In the genomic region with DNA sequence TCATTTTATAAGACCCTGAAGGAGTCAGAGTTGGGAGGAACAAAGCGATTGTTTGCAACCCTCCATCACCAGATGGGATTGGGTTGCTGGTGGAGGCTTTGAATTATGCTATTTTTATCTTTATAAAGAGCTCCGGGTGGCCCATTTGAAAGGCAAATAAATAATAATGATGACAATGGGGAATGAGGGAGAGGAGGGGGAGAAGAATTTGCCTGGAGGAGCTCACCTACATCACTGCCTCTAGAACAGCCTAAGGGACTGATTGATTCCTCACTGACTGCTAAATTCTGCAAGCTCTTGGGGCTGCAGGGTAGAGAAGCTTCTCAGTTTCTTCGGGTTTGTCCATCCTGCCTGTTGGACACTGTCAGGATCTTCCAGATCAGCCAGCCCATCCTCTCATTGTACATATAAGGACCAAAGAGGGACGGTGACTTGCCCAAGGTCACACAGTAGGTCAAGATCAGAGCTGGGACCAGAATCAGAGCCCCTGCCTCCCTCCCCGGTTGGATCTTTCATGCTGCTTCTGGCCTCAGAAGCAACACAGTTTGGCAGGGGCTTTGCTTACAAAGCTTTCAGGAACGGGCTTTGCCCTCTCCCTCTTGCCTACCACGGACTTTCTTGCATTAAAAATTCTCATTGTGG, we compare ENCODE assay signal across 25 cellular contexts.
DNase-seq lines count a peak whose midpoint lies in the region; ATAC-seq, FAIRE-seq and TF ChIP-seq lines count a peak whose summit lies in the region.
"Had no signal": no experiment of that assay in that cellular context is flagged by ENCODE, and none has a peak within 500 bp of the region (broad histone marks: within the 10 kb centered on the region; RNA-seq: fewer than 3 reads in every experiment).

No MANE protein-coding gene starts in this region.

- peak; percentile 69 for DNase-seq in H7
- DNase-seq in NCI-H1436 treated with DMSO at 0.1 percent for 48 hours (lab: John Stamatoyannopoulos, UW) = peak; percentile 70
- peak; percentile 95 for DNase-seq in NCI-H69 (lab: John Stamatoyannopoulos, UW)
- peak; percentile 6 for DNase-seq in kidney
- no peak for DNase-seq in NCI-H82 (lab: John Stamatoyannopoulos, UW)
- DNase-seq in SW 1271 (lab: John Stamatoyannopoulos, UW) = no peak
- no peak for DNase-seq in cerebellar nuclear complex (lab: John Stamatoyannopoulos, UW)
- DNase-seq: activated CD8-positive, alpha-beta T cell treated with anti-CD3 and anti-CD28 coated beads, Interleukin-2, amount 10 ng/mL, durations not matched to agents 7 days and 5 days; activated naive CD4-positive, alpha-beta T cell; activated T-cell treated with anti-CD3 and anti-CD28 coated beads, Interleukin-2, amount 50 U/mL, for 24 hours; amniotic stem cell; Caco-2; heart left ventricle; IMR-90; MG63; stimulated activated naive B cell treated with anti-CD40 and anti-IgM and Interleukin-4, amounts not matched to agents 10 μg/mL and 1 μg/mL and 100 μg/mL, for 72 hours; T-helper 9 cell; testis had no signal

- no peak overlapping the region for H3K9ac ChIP-seq in kidney (ENCODE audit: low read length in 2 of 2)
- H3K9ac ChIP-seq: parathyroid adenoma had no signal

- no peak for FAIRE-seq in kidney (lab: Jason Lieb, UNC)
- FAIRE-seq: A549 had no signal

- no peaks in the 10 kb centered on the region for H3K36me3 ChIP-seq in H7 (replicated peaks; ENCODE audit: control insufficient read depth, insufficient read depth, low read length)
- no peaks in the 10 kb centered on the region for H3K36me3 ChIP-seq in kidney (ENCODE audit: control insufficient read depth in 1 of 2, insufficient read depth in 2 of 2, low read length in 2 of 2)
- H3K36me3 ChIP-seq: HAP-1, heart left ventricle, MG63 had no signal

- intact Hi-C loops in kidney (cut with DNase I) = no loop called here

- H3K4me3 ChIP-seq in H7 (ENCODE audit: insufficient read depth, low read depth, low read length) (no peak overlapping the region), kidney (ENCODE audit: low read length in 2 of 2) (no peak overlapping the region)
- H3K4me3 ChIP-seq: A549, HAP-1, heart left ventricle, MG63, testis had no signal

- no peak for ATAC-seq in HG03378 (IDR thresholded peaks at IDR 0.05; ENCODE audit: unreplicated experiment)
- ATAC-seq: A549; activated CD4-positive, CD25-positive, alpha-beta regulatory T cell treated with anti-CD3 and anti-CD28 coated beads, Interleukin-2, amount 50 U/mL, for 24 hours; activated CD8-positive, alpha-beta T cell treated with anti-CD3 and anti-CD28 coated beads, Interleukin-2, amount 10 ng/mL, durations not matched to agents 7 days and 5 days; heart left ventricle; SK-N-SH treated with all-trans-retinoic acid at 6 μM for 48 hours; stimulated activated naive B cell treated with anti-CD40 and anti-IgM and Interleukin-4, amounts not matched to agents 10 μg/mL and 1 μg/mL and 100 μg/mL, for 72 hours had no signal

- no peak overlapping the region for H3K27ac ChIP-seq in kidney (ENCODE audit: low read depth in 2 of 2, low read length in 2 of 2)
- H3K27ac ChIP-seq: A549, heart left ventricle, parathyroid adenoma, RWPE1, testis had no signal

- H3K27me3 ChIP-seq in H7 (ENCODE audit: control insufficient read depth, insufficient read depth, low read length) = peaks cover 5% of the 10 kb centered on the region
- H3K27me3 ChIP-seq: MG63, testis had no signal

- no peaks in the 10 kb centered on the region for H3K9me3 ChIP-seq in kidney (ENCODE audit: control insufficient read depth in 1 of 2, low read length in 2 of 2)
- H3K9me3 ChIP-seq: A549, Caco-2, HAP-1, heart left ventricle, MG63, testis had no signal

- no peaks in the 10 kb centered on the region for H3K4me1 ChIP-seq in kidney (ENCODE audit: control insufficient read depth in 1 of 2, insufficient read depth in 1 of 2, low read depth in 1 of 2, low read length in 2 of 2)
- H3K4me1 ChIP-seq: A549, Caco-2, HAP-1, heart left ventricle, parathyroid adenoma, testis had no signal

- TF ChIP-seq CTCF in kidney (IDR thresholded peaks at IDR 0.05; ENCODE audit: borderline replicate concordance, extremely low read depth, insufficient read depth) = no peak

Comparison
In these comparisons a context has a peak if more than half of its experiments do, and no peak if none do; other contexts are left out.
1. DNase-seq: peak in H7 (single experiment), NCI-H1436 treated with DMSO at 0.1 percent for 48 hours (single experiment), NCI-H69 (single experiment) and kidney (single experiment); none in NCI-H82 (single experiment), SW 1271 (0 of 2) and cerebellar nuclear complex (0 of 2).